9 cellular contexts compared by ENCODE assay signal in genomic region chr12:24838531-24838950, GRCh38.
DNase-seq lines count a peak whose midpoint lies in the region; ATAC-seq and TF ChIP-seq lines count a peak whose summit lies in the region.
"Had no signal": no experiment of that assay in that cellular context is flagged by ENCODE, and none has a peak within 500 bp of the region (broad histone marks: within the 10 kb centered on the region; RNA-seq: fewer than 3 reads in every experiment).

No MANE protein-coding gene starts in this region.

- TF ChIP-seq POLR2A in NB4 (IDR thresholded peaks at IDR 0.05; ENCODE audit: extremely low read depth, insufficient read length) (no peak), esophagus muscularis mucosa (IDR thresholded peaks at IDR 0.05; ENCODE audit: low read depth) (no peak)

- no peak for TF ChIP-seq CTCF in NB4 (IDR thresholded peaks at IDR 0.05; ENCODE audit: low read depth, low read length)
- no peak for TF ChIP-seq CTCF in esophagus muscularis mucosa (IDR thresholded peaks at IDR 0.05)

- no peaks in the 10 kb centered on the region for H3K27me3 ChIP-seq in esophagus muscularis mucosa
- H3K27me3 ChIP-seq: SJCRH30 had no signal

- H3K9me3 ChIP-seq in esophagus muscularis mucosa = no peaks in the 10 kb centered on the region
- H3K9me3 ChIP-seq: SJCRH30 had no signal

- H3K4me1 ChIP-seq in esophagus muscularis mucosa = peaks cover 6 to 28% (median 26%) of the 10 kb centered on the region in 4 donors

- intact Hi-C loops in esophagus muscularis mucosa (cut with DNase I) = no loop called here

- H3K4me3 Mint-ChIP-seq in stimulated activated effector memory CD8-positive, alpha-beta T cell treated with anti-CD3 and anti-CD28 coated beads, Interleukin-12 subunit alpha, Interleukin-12 subunit beta, amount 100 ng/mL, for 72 hours = peak overlapping the region; percentile 50

- H3K4me3 ChIP-seq in NB4 (ENCODE audit: low read depth, low read length) = no peak overlapping the region
- H3K4me3 ChIP-seq in esophagus muscularis mucosa = no peak overlapping the region
- H3K4me3 ChIP-seq: SJCRH30 had no signal

- peak overlapping the region; percentile 90 for H3K27ac Mint-ChIP-seq in stimulated activated effector memory CD8-positive, alpha-beta T cell treated with anti-CD3 and anti-CD28 coated beads, Interleukin-12 subunit alpha, Interleukin-12 subunit beta, amount 100 ng/mL, for 72 hours

- no peaks in the 10 kb centered on the region for H3K9me3 Mint-ChIP-seq in stimulated activated effector memory CD8-positive, alpha-beta T cell treated with anti-CD3 and anti-CD28 coated beads, Interleukin-12 subunit alpha, Interleukin-12 subunit beta, amount 100 ng/mL, for 72 hours

- no peaks in the 10 kb centered on the region for H3K36me3 ChIP-seq in esophagus muscularis mucosa

- DNase-seq in HCEC 1CT = peak; percentile 95
- DNase-seq in NB4 (ENCODE audit: low read depth) = peak; percentile 83
- no peak for DNase-seq in esophagus muscularis mucosa (ENCODE audit: extremely low spot score)
- peak; percentile 7 to 76 for DNase-seq in stimulated activated effector memory CD8-positive, alpha-beta T cell treated with anti-CD3 and anti-CD28 coated beads, Interleukin-12 subunit alpha, Interleukin-12 subunit beta, amount 100 ng/mL, for 72 hours (ENCODE audit: low spot score in 2 of 2)
- DNase-seq in NCI-H2227 treated with DMSO at 0.1 percent for 48 hours (lab: John Stamatoyannopoulos, UW) = no peak
- DNase-seq in ACHN = no peak
- no peak for DNase-seq in NCI-H748 treated with DMSO at 0.1 percent for 48 hours (lab: John Stamatoyannopoulos, UW)

- H3K27ac ChIP-seq in esophagus muscularis mucosa (replicated peaks in 1 of 4) = peak overlapping the region; percentile 33 to 58 (median 52)
- H3K27ac ChIP-seq: SJCRH30 had no signal

- in situ Hi-C loops in ACHN (cut with HindIII; ENCODE audit: low pct_ligation_motif_present, low pct_unique_long_range_greater_than_20kb, low sequenced_read_pairs) = no loop called here

- WGBS in esophagus muscularis mucosa = 77% methylated on average over 2 of the region's 2 CpGs

- H3K4me1 Mint-ChIP-seq in stimulated activated effector memory CD8-positive, alpha-beta T cell treated with anti-CD3 and anti-CD28 coated beads, Interleukin-12 subunit alpha, Interleukin-12 subunit beta, amount 100 ng/mL, for 72 hours = peaks cover 34% of the 10 kb centered on the region

- peaks cover 52% of the 10 kb centered on the region for H3K36me3 Mint-ChIP-seq in stimulated activated effector memory CD8-positive, alpha-beta T cell treated with anti-CD3 and anti-CD28 coated beads, Interleukin-12 subunit alpha, Interleukin-12 subunit beta, amount 100 ng/mL, for 72 hours

- peak; percentile 44 for ATAC-seq in GM18517 (IDR thresholded peaks at IDR 0.05; ENCODE audit: unreplicated experiment)
- ATAC-seq in stimulated activated effector memory CD8-positive, alpha-beta T cell treated with anti-CD3 and anti-CD28 coated beads, Interleukin-12 subunit alpha, Interleukin-12 subunit beta, amount 100 ng/mL, for 72 hours = peak; percentile 49

- no peak for TF ChIP-seq EP300 in esophagus muscularis mucosa (IDR thresholded peaks at IDR 0.05)

Comparison
In these comparisons a context has a peak if more than half of its experiments do, and no peak if none do; other contexts are left out.
1. DNase-seq: peak in HCEC 1CT (single experiment), NB4 (single experiment) and stimulated activated effector memory CD8-positive, alpha-beta T cell treated with anti-CD3 and anti-CD28 coated beads, Interleukin-12 subunit alpha, Interleukin-12 subunit beta, amount 100 ng/mL, for 72 hours (2 of 2); none in esophagus muscularis mucosa (single experiment), NCI-H2227 treated with DMSO at 0.1 percent for 48 hours (single experiment), ACHN (single experiment) and NCI-H748 treated with DMSO at 0.1 percent for 48 hours (single experiment).